29 cellular contexts compared by ENCODE assay signal in the genomic region with DNA sequence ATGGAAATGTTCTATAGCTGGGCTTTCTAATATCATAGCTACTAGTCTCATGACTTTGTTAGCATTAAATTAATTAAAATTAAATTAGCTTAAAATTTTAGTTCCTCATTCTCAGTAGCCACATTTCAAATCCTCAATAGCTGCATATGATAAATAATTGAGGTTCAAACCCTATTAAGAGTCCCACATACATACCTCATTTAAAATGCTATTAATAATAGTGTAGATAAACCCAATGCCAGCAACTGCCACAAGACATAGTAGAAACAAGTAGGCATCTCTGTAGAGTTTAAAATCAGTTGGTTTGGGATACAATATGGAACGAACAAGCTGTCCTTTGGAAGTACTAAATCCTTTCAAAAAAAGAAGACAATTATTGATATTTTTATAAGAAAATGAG. TPM values are rescaled to one million over a fixed set of nuclear protein-coding genes. Genes with fewer than 3 reads are reported as not detected.
"Had no signal": no experiment of that assay in that cellular context is flagged by ENCODE, and none has a peak within 500 bp of the region (broad histone marks: within the 10 kb centered on the region; RNA-seq: fewer than 3 reads in every experiment).

No MANE protein-coding gene starts in this region.

- H3K9me3 Mint-ChIP-seq: naive thymus-derived CD4-positive, alpha-beta T cell; natural killer cell treated with Interleukin-12 subunit alpha and Interleukin-12 subunit beta and Interleukin-15 and Interleukin-18, amount 100 ng/mL, for 72 hours; nephron progenitor cell; neural crest cell; stimulated activated effector memory CD8-positive, alpha-beta T cell treated with anti-CD3 and anti-CD28 coated beads, Interleukin-12 subunit alpha, Interleukin-12 subunit beta, amount 100 ng/mL, for 72 hours; stimulated activated naive B cell treated with anti-CD40 and anti-IgM and Interleukin-4, amounts not matched to agents 10 μg/mL and 1 μg/mL and 100 μg/mL, for 72 hours; stimulated activated naive CD8-positive, alpha-beta T cell treated with anti-CD3 and anti-CD28 coated beads, Interleukin-15, Interleukin-2, amounts not matched to agents 100 ng/mL and 50 ng/mL, for 24 hours; type B pancreatic cell had no signal

- H3K27me3 ChIP-seq: neutrophil, pancreas, right lobe of liver, sigmoid colon, suprapubic skin, testis, tibial artery, transverse colon, upper lobe of right lung, uterus had no signal

- H3K4me3 Mint-ChIP-seq: naive thymus-derived CD4-positive, alpha-beta T cell; natural killer cell treated with Interleukin-12 subunit alpha and Interleukin-12 subunit beta and Interleukin-15 and Interleukin-18, amount 100 ng/mL, for 72 hours; nephron progenitor cell; neural crest cell; stimulated activated effector memory CD8-positive, alpha-beta T cell treated with anti-CD3 and anti-CD28 coated beads, Interleukin-12 subunit alpha, Interleukin-12 subunit beta, amount 100 ng/mL, for 72 hours; stimulated activated naive B cell treated with anti-CD40 and anti-IgM and Interleukin-4, amounts not matched to agents 10 μg/mL and 1 μg/mL and 100 μg/mL, for 72 hours; stimulated activated naive CD8-positive, alpha-beta T cell treated with anti-CD3 and anti-CD28 coated beads, Interleukin-15, Interleukin-2, amounts not matched to agents 100 ng/mL and 50 ng/mL, for 24 hours; type B pancreatic cell had no signal

- H3K27ac ChIP-seq: neutrophil, pancreas, psoas muscle, right lobe of liver, sigmoid colon, suprapubic skin, testis, tibial artery, transverse colon, upper lobe of right lung, uterus had no signal

- H3K4me1 Mint-ChIP-seq: nephron progenitor cell; neural crest cell; stimulated activated effector memory CD8-positive, alpha-beta T cell treated with anti-CD3 and anti-CD28 coated beads, Interleukin-12 subunit alpha, Interleukin-12 subunit beta, amount 100 ng/mL, for 72 hours had no signal

- H3K9me3 ChIP-seq: neutrophil, pancreas, psoas muscle, right lobe of liver, sigmoid colon, suprapubic skin, testis, tibial artery, transverse colon, upper lobe of right lung, uterus had no signal

- H3K4me3 ChIP-seq: pancreas, psoas muscle, right lobe of liver, sigmoid colon, suprapubic skin, testis, tibial artery, transverse colon, upper lobe of right lung, uterus had no signal

- DNase-seq: naive thymus-derived CD4-positive, alpha-beta T cell; nephron progenitor cell; nucleus accumbens; psoas muscle; right cardiac atrium; right lobe of liver; sigmoid colon; stimulated activated CD4-positive, alpha-beta T cell treated with anti-CD3 and anti-CD28 coated beads, Interleukin-15, amount 100 ng/mL, for 24 hours; stimulated activated CD4-positive, alpha-beta T cell treated with anti-CD3 and anti-CD28 coated beads, Interleukin-2, amount 100 ng/mL, for 24 hours; stimulated activated CD4-positive, alpha-beta T cell treated with anti-CD3 and anti-CD28 coated beads, Interleukin-2, amount 100 ng/mL, for 48 hours; stimulated activated CD4-positive, alpha-beta T cell treated with anti-CD3 and anti-CD28 coated beads, Interleukin-4, amount 100 ng/mL, for 24 hours; stimulated activated naive B cell treated with anti-CD40 and anti-IgM and Interleukin-4, amounts not matched to agents 10 μg/mL and 1 μg/mL and 100 μg/mL, for 72 hours; stimulated activated naive CD4-positive, alpha-beta T cell treated with Interleukin-2 at 50 U/mL for 16 hours; substantia nigra; testis; tibial artery; transverse colon; upper lobe of right lung; uterus had no signal

- H3K27me3 Mint-ChIP-seq: naive thymus-derived CD4-positive, alpha-beta T cell; natural killer cell treated with Interleukin-12 subunit alpha and Interleukin-12 subunit beta and Interleukin-15 and Interleukin-18, amount 100 ng/mL, for 72 hours; stimulated activated naive B cell treated with anti-CD40 and anti-IgM and Interleukin-4, amounts not matched to agents 10 μg/mL and 1 μg/mL and 100 μg/mL, for 72 hours; stimulated activated naive CD8-positive, alpha-beta T cell treated with anti-CD3 and anti-CD28 coated beads, Interleukin-15, Interleukin-2, amounts not matched to agents 100 ng/mL and 50 ng/mL, for 24 hours; type B pancreatic cell had no signal

- H3K27ac Mint-ChIP-seq: naive thymus-derived CD4-positive, alpha-beta T cell; natural killer cell treated with Interleukin-12 subunit alpha and Interleukin-12 subunit beta and Interleukin-15 and Interleukin-18, amount 100 ng/mL, for 72 hours; nephron progenitor cell; stimulated activated effector memory CD8-positive, alpha-beta T cell treated with anti-CD3 and anti-CD28 coated beads, Interleukin-12 subunit alpha, Interleukin-12 subunit beta, amount 100 ng/mL, for 72 hours; stimulated activated naive B cell treated with anti-CD40 and anti-IgM and Interleukin-4, amounts not matched to agents 10 μg/mL and 1 μg/mL and 100 μg/mL, for 72 hours; stimulated activated naive CD8-positive, alpha-beta T cell treated with anti-CD3 and anti-CD28 coated beads, Interleukin-15, Interleukin-2, amounts not matched to agents 100 ng/mL and 50 ng/mL, for 24 hours; type B pancreatic cell had no signal

- H3K4me1 ChIP-seq: psoas muscle, sigmoid colon, suprapubic skin, testis, tibial artery, transverse colon, upper lobe of right lung, uterus had no signal

- H3K36me3 ChIP-seq: uterus had no signal

- FAIRE-seq: pancreas, small intestine had no signal

RNA-seq across cellular contexts. Expression of gene GP5, which starts 48.6 kb away (rescaled TPM):
- total RNA-seq: neural crest cell, osteocyte, psoas muscle, right cardiac atrium, transverse colon had no signal
